In the genomic region with DNA sequence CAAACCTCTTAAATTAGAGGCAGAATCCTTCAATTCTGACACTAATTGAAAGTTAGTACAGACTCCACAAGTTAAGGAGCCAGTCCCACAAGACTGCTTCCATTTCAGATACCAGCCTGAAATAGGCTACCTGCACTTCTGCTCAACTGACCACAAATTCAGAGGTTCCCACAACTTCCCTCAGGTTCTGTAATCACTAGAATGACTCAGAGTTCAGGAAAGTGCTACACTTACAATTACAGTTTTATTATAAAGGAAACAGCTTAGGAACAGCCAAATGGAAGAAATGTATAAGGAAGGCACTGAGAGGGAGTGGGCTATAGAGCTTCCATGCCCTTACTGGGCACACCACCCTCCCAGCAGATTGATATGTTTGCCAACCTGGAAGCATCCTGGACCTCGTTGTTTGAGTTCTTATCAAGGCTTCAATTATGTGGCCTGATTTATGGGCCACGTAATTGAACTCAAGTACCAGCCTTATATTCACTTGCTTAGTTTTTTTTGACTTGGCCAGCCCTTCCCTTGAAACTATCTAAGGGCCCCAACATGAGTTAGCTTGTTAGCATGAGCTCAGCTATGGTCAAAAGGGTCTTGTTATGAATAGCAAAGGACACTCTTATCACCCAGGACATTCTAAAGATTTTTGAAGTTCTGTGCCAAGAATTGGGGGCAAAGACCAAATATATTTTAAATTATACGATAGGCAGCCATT, we compare ENCODE assay signal across 15 cellular contexts. TPM values are rescaled to one million over a fixed set of nuclear protein-coding genes. Genes with fewer than 3 reads are reported as not detected.
DNase-seq lines count a peak whose midpoint lies in the region; ATAC-seq and TF ChIP-seq lines count a peak whose summit lies in the region.
"Had no signal": no experiment of that assay in that cellular context is flagged by ENCODE, and none has a peak within 500 bp of the region (broad histone marks: within the 10 kb centered on the region; RNA-seq: fewer than 3 reads in every experiment).

No MANE protein-coding gene starts in this region.

- H3K79me1 ChIP-seq in H9 (ENCODE audit: insufficient read depth, low read depth, low read length, poor library complexity, severe bottlenecking): no peaks in the 10 kb centered on the region

- no peak overlapping the region for H3K9ac ChIP-seq in H9 (ENCODE audit: extremely low read depth, insufficient read length, low read length)
- H3K9ac ChIP-seq: parathyroid adenoma had no signal

- H3K27me3 Mint-ChIP-seq in H9 (ENCODE audit: low read depth): no peaks in the 10 kb centered on the region
- H3K27me3 Mint-ChIP-seq: stimulated activated memory B cell treated with anti-CD40 and anti-IgM and Interleukin-4, amounts not matched to agents 10 μg/mL and 1 μg/mL and 100 μg/mL, for 72 hours had no signal

- no peaks in the 10 kb centered on the region for H3K36me3 ChIP-seq in effector memory CD4-positive, alpha-beta T cell (ENCODE audit: control insufficient read depth, insufficient read depth, low read length)
- H3K36me3 ChIP-seq: left lung had no signal

- peaks cover 23 to 27% of the 10 kb centered on the region in 2 experiments for H3K9me3 Mint-ChIP-seq in H9

- H3K4me3 ChIP-seq in effector memory CD4-positive, alpha-beta T cell (ENCODE audit: insufficient read depth, low read depth, low read length, poor library complexity, severe bottlenecking): no peak overlapping the region
- no peak overlapping the region for H3K4me3 ChIP-seq in dorsolateral prefrontal cortex
- H3K4me3 ChIP-seq: left lung had no signal

- peaks cover 21 to 25% of the 10 kb centered on the region in 2 experiments for H3K4me1 Mint-ChIP-seq in H9
- H3K4me1 Mint-ChIP-seq: stimulated activated memory B cell treated with anti-CD40 and anti-IgM and Interleukin-4, amounts not matched to agents 10 μg/mL and 1 μg/mL and 100 μg/mL, for 72 hours had no signal

- H3T11ph ChIP-seq in H9 (ENCODE audit: low read length): no peak overlapping the region

- no peak overlapping the region for H2BK20ac ChIP-seq in H9 (ENCODE audit: low read depth, low read length, poor library complexity, severe bottlenecking)

- no peak for ATAC-seq in HG03280 (IDR thresholded peaks at IDR 0.05; ENCODE audit: unreplicated experiment)
- ATAC-seq: left lung; stimulated activated memory B cell treated with anti-CD40 and anti-IgM and Interleukin-4, amounts not matched to agents 10 μg/mL and 1 μg/mL and 100 μg/mL, for 72 hours had no signal

- H3K79me2 ChIP-seq in H9 (ENCODE audit: insufficient read depth, low read length): peaks cover 3% of the 10 kb centered on the region; the same call in 1 of the 2 replicates
- H3K79me2 ChIP-seq: parathyroid adenoma had no signal

- no peak overlapping the region for H2BK5ac ChIP-seq in H9 (ENCODE audit: insufficient read length, low read length)

- no peak overlapping the region for H2AFZ ChIP-seq in H9 (ENCODE audit: low read length)
- H2AFZ ChIP-seq: parathyroid adenoma had no signal

- H3K23ac ChIP-seq in H9 (ENCODE audit: insufficient read length, low read depth, low read length): no peak overlapping the region

- no peaks in the 10 kb centered on the region for H3K9me3 ChIP-seq in effector memory CD4-positive, alpha-beta T cell (ENCODE audit: control insufficient read depth, low read length)
- H3K9me3 ChIP-seq in H9 (ENCODE audit: control insufficient read depth, low read depth, low read length): no peaks in the 10 kb centered on the region

- no peak overlapping the region for H3K27ac Mint-ChIP-seq in H9
- H3K27ac Mint-ChIP-seq: stimulated activated memory B cell treated with anti-CD40 and anti-IgM and Interleukin-4, amounts not matched to agents 10 μg/mL and 1 μg/mL and 100 μg/mL, for 72 hours had no signal

- no peaks in the 10 kb centered on the region for H4K20me1 ChIP-seq in H9 (ENCODE audit: control insufficient read depth, insufficient read depth, insufficient read length)

- no peak overlapping the region for H3K18ac ChIP-seq in H9 (ENCODE audit: insufficient read length, low read depth, low read length)

- H2BK15ac ChIP-seq in H9 (ENCODE audit: low read depth, low read length): no peak overlapping the region

- H3K4ac ChIP-seq in H9 (ENCODE audit: low read depth, low read length): no peak overlapping the region

- H3K27me3 ChIP-seq in effector memory CD4-positive, alpha-beta T cell (replicated peaks; ENCODE audit: control insufficient read depth, insufficient read depth, low read length, poor library complexity, severe bottlenecking): no peaks in the 10 kb centered on the region
- H3K27me3 ChIP-seq in dorsolateral prefrontal cortex: no peaks in the 10 kb centered on the region
- no peaks in the 10 kb centered on the region for H3K27me3 ChIP-seq in H9 (ENCODE audit: insufficient read depth, low read length)
- H3K27me3 ChIP-seq: left lung had no signal

- no peak overlapping the region for H3K4me3 Mint-ChIP-seq in H9
- H3K4me3 Mint-ChIP-seq: stimulated activated memory B cell treated with anti-CD40 and anti-IgM and Interleukin-4, amounts not matched to agents 10 μg/mL and 1 μg/mL and 100 μg/mL, for 72 hours had no signal

- H3K23me2 ChIP-seq in H9 (ENCODE audit: insufficient read length, low read depth, low read length, poor library complexity, severe bottlenecking): no peaks in the 10 kb centered on the region

- H2AK5ac ChIP-seq in H9 (ENCODE audit: insufficient read length, low read length): no peak overlapping the region

- no peak overlapping the region for H2BK12ac ChIP-seq in H9 (ENCODE audit: insufficient read length, low read depth, low read length)

- TF ChIP-seq CTCF in dorsolateral prefrontal cortex (IDR thresholded peaks at IDR 0.05 in 54 of 56, conservative IDR thresholded peaks at IDR 0.05 in 2 of 56; ENCODE audit: low read depth in 1 of 56, partially characterized antibody in 56 of 56): no peak
- no peak for TF ChIP-seq CTCF in H9 (conservative IDR thresholded peaks at IDR 0.05)

- intact Hi-C loops in dorsolateral prefrontal cortex (cut with DNase I): no loop called here

- no peak overlapping the region for H2BK120ac ChIP-seq in H9 (ENCODE audit: low read depth, low read length, poor library complexity, severe bottlenecking)

- H4K5ac ChIP-seq in H9 (ENCODE audit: insufficient read length, low read depth, low read length): no peak overlapping the region

- no peak overlapping the region for H4K8ac ChIP-seq in H9 (replicated peaks; ENCODE audit: insufficient read length, low read depth, low read length)

- DNase-seq in ELR (ENCODE audit: low read depth) (peak; percentile 27), NCI-H1105 treated with DMSO at 0.1 percent for 48 hours (lab: John Stamatoyannopoulos, UW) (peak; percentile 43), OCI-M1 (lab: John Stamatoyannopoulos, UW) (peak; percentile 1), glomerular visceral epithelial cell (ENCODE audit: extremely low spot score) (peak; percentile 50), dorsolateral prefrontal cortex (no peak), H9 (no peak)
- DNase-seq in effector memory CD4-positive, alpha-beta T cell: no peak
- DNase-seq: cerebellar nuclear complex, left lung, NCI-H1694, T-helper 2 cell, trophoblast cell had no signal

- H3K4me2 ChIP-seq in H9 (ENCODE audit: insufficient read depth, insufficient read length, low read length): no peak overlapping the region

- no peaks in the 10 kb centered on the region for H3K4me1 ChIP-seq in effector memory CD4-positive, alpha-beta T cell (ENCODE audit: control insufficient read depth, insufficient read depth, low read length, poor library complexity, severe bottlenecking)
- H3K4me1 ChIP-seq in H9 (ENCODE audit: insufficient read depth, low read length): 0 out of 2 replicates have a peak, but pooled peaks cover 2% of the 10 kb centered on the region
- H3K4me1 ChIP-seq: left lung, parathyroid adenoma had no signal

- H3K14ac ChIP-seq in H9 (ENCODE audit: insufficient read depth, low read length): no peak overlapping the region

- no peak overlapping the region for H4K91ac ChIP-seq in H9 (ENCODE audit: insufficient read length, low read depth, low read length)

- no peak overlapping the region for H3K27ac ChIP-seq in effector memory CD4-positive, alpha-beta T cell (ENCODE audit: insufficient read depth, low read length, poor library complexity, severe bottlenecking)
- H3K27ac ChIP-seq in dorsolateral prefrontal cortex (no peak overlapping the region), H9 (ENCODE audit: insufficient read length, low read depth, low read length) (no peak overlapping the region)
- H3K27ac ChIP-seq: left lung, parathyroid adenoma had no signal

- WGBS in H9 (ENCODE audit: extremely low coverage, insufficient read length, low lambda C conversion rate): no CpG with 5 or more reads among the region's 3 CpGs

- peaks cover 27 to 47% (median 37%) of the 10 kb centered on the region in 3 experiments for H3K36me3 Mint-ChIP-seq in H9 (ENCODE audit: insufficient read depth in 1 of 3, low read depth in 3 of 3)

- H3K56ac ChIP-seq in H9 (ENCODE audit: insufficient read length, low read depth, low read length): no peak overlapping the region

RNA-seq across cellular contexts. Expression of gene NBEA, which starts 25.9 kb away (rescaled TPM):
- 100 to 1,000 TPM in 17 of 120 experiments, 10 to 100 TPM in 103; 41.1 to 110 (median 86.2) TPM for total RNA-seq in dorsolateral prefrontal cortex
- 16.3 and 17.3 TPM in 2 replicates for total RNA-seq in H9 (2021)

Comparison
In these comparisons a context has a peak if more than half of its experiments do, and no peak if none do; other contexts are left out.
1. DNase-seq: peak in ELR (single experiment), NCI-H1105 treated with DMSO at 0.1 percent for 48 hours (single experiment), OCI-M1 (single experiment) and glomerular visceral epithelial cell (single experiment); none in effector memory CD4-positive, alpha-beta T cell (0 of 3), dorsolateral prefrontal cortex (0 of 10) and H9 (single experiment).